18 cellular contexts compared by ENCODE assay signal in genomic region chr20:40144581-40144980, GRCh38.
"Had no signal": no experiment of that assay in that cellular context is flagged by ENCODE, and none has a peak within 500 bp of the region (broad histone marks: within the 10 kb centered on the region; RNA-seq: fewer than 3 reads in every experiment).

No MANE protein-coding gene starts in this region.

- FAIRE-seq: urothelium cell line had no signal

- H3K9me3 Mint-ChIP-seq: activated naive CD4-positive, alpha-beta T cell treated with anti-CD3 and anti-CD28 coated beads, Interleukin-2, amount 10 ng/mL, durations not matched to agents 7 days and 5 days; activated T-cell treated with anti-CD3 and anti-CD28 coated beads, Interleukin-2, amount 50 U/mL, for 4 hours had no signal

- DNase-seq: activated CD4-positive, alpha-beta T cell treated with anti-CD3 and anti-CD28 coated beads, Interleukin-2, amount 50 U/mL, for 1 hour; activated CD8-positive, alpha-beta memory T cell treated with anti-CD3 and anti-CD28 coated beads, Interleukin-2, amount 50 U/mL, for 4 hours; activated effector memory CD4-positive, alpha-beta T cell treated with Interleukin-2 at 50 U/mL for 16 hours; activated naive CD4-positive, alpha-beta T cell treated with anti-CD3 and anti-CD28 coated beads, Interleukin-2, amount 10 ng/mL, durations not matched to agents 7 days and 5 days; activated T-cell treated with anti-CD3 and anti-CD28 coated beads, Interleukin-2, amount 50 U/mL, for 4 hours; aorta; cerebellar nuclear complex; effector CD4-positive, alpha-beta T cell; heart right ventricle; mesenchymal stem cell; mucosa of descending colon; naive B cell; psoas muscle; right cardiac atrium; stimulated activated naive CD8-positive, alpha-beta T cell treated with anti-CD3 and anti-CD28 coated beads, Interleukin-15, Interleukin-2, amounts not matched to agents 100 U/mL and 50 U/mL, for 24 hours; substantia nigra had no signal

- H3K4me1 Mint-ChIP-seq: activated naive CD4-positive, alpha-beta T cell treated with anti-CD3 and anti-CD28 coated beads, Interleukin-2, amount 10 ng/mL, durations not matched to agents 7 days and 5 days; naive B cell had no signal

- H3K36me3 Mint-ChIP-seq: activated naive CD4-positive, alpha-beta T cell treated with anti-CD3 and anti-CD28 coated beads, Interleukin-2, amount 10 ng/mL, durations not matched to agents 7 days and 5 days; naive B cell; neural progenitor cell had no signal

- H3K4me3 Mint-ChIP-seq: activated naive CD4-positive, alpha-beta T cell treated with anti-CD3 and anti-CD28 coated beads, Interleukin-2, amount 10 ng/mL, durations not matched to agents 7 days and 5 days; activated T-cell treated with anti-CD3 and anti-CD28 coated beads, Interleukin-2, amount 50 U/mL, for 4 hours; naive B cell; neural progenitor cell had no signal

- H3K27ac Mint-ChIP-seq: activated naive CD4-positive, alpha-beta T cell treated with anti-CD3 and anti-CD28 coated beads, Interleukin-2, amount 10 ng/mL, durations not matched to agents 7 days and 5 days; naive B cell; neural progenitor cell had no signal

- H3K27me3 Mint-ChIP-seq: activated naive CD4-positive, alpha-beta T cell treated with anti-CD3 and anti-CD28 coated beads, Interleukin-2, amount 10 ng/mL, durations not matched to agents 7 days and 5 days had no signal
